ENCODE assay signal across 14 cellular contexts in the genomic region with DNA sequence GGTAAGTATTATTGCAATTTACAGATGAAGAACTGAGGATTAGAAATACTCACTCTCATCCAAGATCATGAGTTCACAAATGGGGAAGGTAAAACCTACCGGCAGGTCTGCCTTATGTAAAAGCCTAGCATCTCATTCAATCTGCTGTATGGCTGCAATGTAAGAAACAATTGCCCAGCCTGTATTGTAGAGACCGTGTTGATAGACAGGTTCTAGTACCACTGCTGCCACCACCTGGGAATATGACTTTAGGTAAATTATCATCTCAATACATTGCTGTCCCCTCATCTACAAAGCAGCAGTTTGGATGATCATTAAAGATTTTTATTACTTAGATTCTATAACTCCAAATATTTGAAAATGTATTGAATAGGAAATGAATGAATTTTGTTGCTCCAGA. TPM values are rescaled to one million over a fixed set of nuclear protein-coding genes. Genes with fewer than 3 reads are reported as not detected.
DNase-seq lines count a peak whose midpoint lies in the region; ATAC-seq and TF ChIP-seq lines count a peak whose summit lies in the region.
"Had no signal": no experiment of that assay in that cellular context is flagged by ENCODE, and none has a peak within 500 bp of the region (broad histone marks: within the 10 kb centered on the region; RNA-seq: fewer than 3 reads in every experiment).

No MANE protein-coding gene starts in this region.

- H4K20me1 ChIP-seq in PC-3 (ENCODE audit: low read length), result no peaks in the 10 kb centered on the region

- H3K9me3 ChIP-seq in PC-3 (ENCODE audit: low read length), result no peaks in the 10 kb centered on the region
- H3K9me3 ChIP-seq: gastrocnemius medialis, testis had no signal

- H2AFZ ChIP-seq in PC-3 (ENCODE audit: low read length), result no peak overlapping the region
- H2AFZ ChIP-seq: GM23248 had no signal

- intact Hi-C loops in PC-3 (cut with micrococcal nuclease), result no loop called here

- H3K9me2 ChIP-seq in PC-3 (replicated peaks; ENCODE audit: low read length), result no peaks in the 10 kb centered on the region

- BruUV-seq in PC-3 (replicated peaks; lab: Mats Ljungman, UMichigan), result no TSS peak

- H3K27ac ChIP-seq in PC-3 (ENCODE audit: low read length), result no peak overlapping the region
- H3K27ac ChIP-seq: cardiac muscle cell, gastrocnemius medialis, GM23248, testis had no signal

- H3K9ac ChIP-seq in PC-3 (ENCODE audit: low read length), result no peak overlapping the region
- H3K9ac ChIP-seq: GM23248 had no signal

- H3K4me3 ChIP-seq in PC-3 (ENCODE audit: low read length), result no peak overlapping the region
- H3K4me3 ChIP-seq: cardiac muscle cell, gastrocnemius medialis, GM23248, testis had no signal

- H3K4me2 ChIP-seq in PC-3 (ENCODE audit: low read length), result no peak overlapping the region

- no peaks in the 10 kb centered on the region for H3K27me3 ChIP-seq in PC-3 (ENCODE audit: low read length)
- H3K27me3 ChIP-seq: gastrocnemius medialis, testis had no signal

- CTCF ChIA-PET in PC-3 (lab: Charles Lee), result no interaction called here

- no peaks in the 10 kb centered on the region for H3K79me2 ChIP-seq in PC-3 (ENCODE audit: low read length)

- H3F3A ChIP-seq in PC-3 (ENCODE audit: low read length, unreplicated experiment), result no peaks in the 10 kb centered on the region

- H3K36me3 ChIP-seq in PC-3 (ENCODE audit: low read depth, low read length), result no peaks in the 10 kb centered on the region
- H3K36me3 ChIP-seq: cardiac muscle cell, gastrocnemius medialis had no signal

- peak; percentile 48 for TF ChIP-seq CTCF in PC-3 (conservative IDR thresholded peaks at IDR 0.05; ENCODE audit: low read depth, low read length)

- ATAC-seq in HG02678 (IDR thresholded peaks at IDR 0.05; ENCODE audit: unreplicated experiment) (peak; percentile 60), PC-3 (peak; percentile 60), left lobe of liver (peak; percentile 38), esophagus mucosa (no peak)
- ATAC-seq: gastrocnemius medialis; natural killer cell treated with Interleukin-12 subunit alpha and Interleukin-12 subunit beta and Interleukin-15 and Interleukin-18, amount 100 ng/mL, for 72 hours had no signal

- POLR2A ChIA-PET in PC-3 (lab: Charles Lee; ENCODE audit: unreplicated experiment), result no interaction called here

- DNase-seq in NCI-H146 (lab: John Stamatoyannopoulos, UW) (peak; percentile 42), NCI-H146 treated with DMSO at 0.1 percent for 48 hours (lab: John Stamatoyannopoulos, UW; ENCODE audit: unreplicated experiment) (no peak), PC-3 (peak; percentile 37), left lobe of liver (ENCODE audit: low spot score) (no peak), NOMO-1 (lab: John Stamatoyannopoulos, UW; ENCODE audit: unreplicated experiment in 2 of 2) (no peak)
- DNase-seq in stimulated activated CD4-positive, alpha-beta T cell treated with anti-CD3 and anti-CD28 coated beads, Interleukin-12 subunit alpha, Interleukin-12 subunit beta, amount 100 ng/mL, for 4 hours, result no peak
- DNase-seq: activated naive CD8-positive, alpha-beta T cell treated with anti-CD3 and anti-CD28 coated beads, Interleukin-2, amount 10 ng/mL, durations not matched to agents 7 days and 5 days; gastrocnemius medialis; testis had no signal

- H3K4me1 ChIP-seq in PC-3 (ENCODE audit: insufficient read depth, low read length), result peaks cover 4% of the 10 kb centered on the region; the same call in 1 of the 2 replicates
- H3K4me1 ChIP-seq: testis had no signal

RNA-seq across cellular contexts. Expression of gene ARHGAP18, which starts 23.3 kb away (rescaled TPM):
- total RNA-seq in PC-3 (2014; rRNA removed), result 4.1 and 5.9 TPM in 2 replicates
- total RNA-seq in left lobe of liver, result 4.7 TPM
- total RNA-seq in esophagus mucosa, result 5.3 TPM

Comparison
In these comparisons a context has a peak if more than half of its experiments do, and no peak if none do; other contexts are left out.
1. DNase-seq: peak in NCI-H146 (single experiment) and PC-3 (single experiment); none in NCI-H146 treated with DMSO at 0.1 percent for 48 hours (single experiment), left lobe of liver (single experiment), NOMO-1 (0 of 2) and stimulated activated CD4-positive, alpha-beta T cell treated with anti-CD3 and anti-CD28 coated beads, Interleukin-12 subunit alpha, Interleukin-12 subunit beta, amount 100 ng/mL, for 4 hours (single experiment).